Comparison of ENCODE assay signal across 8 cellular contexts in genomic region chr10:73908853-73909611, GRCh38. TPM values are rescaled to one million over a fixed set of nuclear protein-coding genes. Genes with fewer than 3 reads are reported as not detected.
DNase-seq lines count a peak whose midpoint lies in the region; ATAC-seq and TF ChIP-seq lines count a peak whose summit lies in the region.

No MANE protein-coding gene starts in this region.

- intact Hi-C loops in spleen (cut with DNase I; ENCODE audit: low total_unique reads): no loop called here

- peaks cover 0 to 66% (median 8%) of the 10 kb centered on the region in 7 donors for H3K27me3 ChIP-seq in spleen (replicated peaks in 1 of 7)

- H3K36me3 ChIP-seq in spleen: peaks cover 0 to 7% (median 0%) of the 10 kb centered on the region in 6 donors

- peak overlapping the region in 1 of 8 donors; percentile 35 for H3K4me3 ChIP-seq in spleen

- peak; percentile 60 for ATAC-seq in GM21529 (IDR thresholded peaks at IDR 0.05; ENCODE audit: unreplicated experiment)

- peak overlapping the region in 7 of 8 donors; percentile 52 to 88 (median 69) for H3K27ac ChIP-seq in spleen

- no peak for TF ChIP-seq POLR2A in spleen (IDR thresholded peaks at IDR 0.05)

- peaks cover 3 to 76% (median 47%) of the 10 kb centered on the region in 6 donors for H3K4me1 ChIP-seq in spleen

- WGBS in spleen, 5 donors: 5 to 12% (median 7%) methylated on average over 9 to 11 of the region's 11 CpGs

- no peaks in the 10 kb centered on the region for H3K9me3 ChIP-seq in spleen

- DNase-seq in CD1c-positive myeloid dendritic cell (ENCODE audit: extremely low spot score) (peak; percentile 96), NK-92 (lab: John Stamatoyannopoulos, UW; ENCODE audit: unreplicated experiment) (peak; percentile 17), activated T-cell treated with anti-CD3 and anti-CD28 coated beads for 24 hours (ENCODE audit: low read depth) (peak; percentile 49), fibroblast of the conjunctiva (ENCODE audit: low read depth) (peak; percentile 61), spleen (no peak), NCI-H1694 treated with DMSO at 0.1 percent for 48 hours (lab: John Stamatoyannopoulos, UW) (no peak)
- DNase-seq in activated CD4-positive, CD25-positive, alpha-beta regulatory T cell treated with anti-CD3 and anti-CD28 coated beads, Interleukin-2, amount 50 U/mL, for 72 hours: no peak

- no peak for TF ChIP-seq CTCF in spleen (IDR thresholded peaks at IDR 0.05 in 8 of 11, conservative IDR thresholded peaks at IDR 0.05 in 3 of 11)

RNA-seq across cellular contexts. Expression of gene PLAU, which starts 1.9 kb away (rescaled TPM):
- total RNA-seq in spleen: 10 to 100 TPM; 19.1 to 95.0 (median 40.7) TPM
- 10 to 100 TPM in 2 of 3 donors, 1 to 10 TPM in 1; 9.6 to 18.3 (median 16.8) TPM for polyA plus RNA-seq in spleen

RNA-seq across cellular contexts. Expression of gene CAMK2G, which starts 34.7 kb away (rescaled TPM):
- 10 to 100 TPM; 32.7 to 55.2 (median 45.8) TPM for total RNA-seq in spleen
- 10 to 100 TPM; 10.4 to 18.0 (median 17.1) TPM for polyA plus RNA-seq in spleen

Comparison
In these comparisons a context has a peak if more than half of its experiments do, and no peak if none do; other contexts are left out.
1. DNase-seq: peak in CD1c-positive myeloid dendritic cell (single experiment), NK-92 (single experiment), activated T-cell treated with anti-CD3 and anti-CD28 coated beads for 24 hours (single experiment) and fibroblast of the conjunctiva (single experiment); none in spleen (single experiment), activated CD4-positive, CD25-positive, alpha-beta regulatory T cell treated with anti-CD3 and anti-CD28 coated beads, Interleukin-2, amount 50 U/mL, for 72 hours (single experiment) and NCI-H1694 treated with DMSO at 0.1 percent for 48 hours (single experiment).